22 cellular contexts compared by ENCODE assay signal in the genomic region with DNA sequence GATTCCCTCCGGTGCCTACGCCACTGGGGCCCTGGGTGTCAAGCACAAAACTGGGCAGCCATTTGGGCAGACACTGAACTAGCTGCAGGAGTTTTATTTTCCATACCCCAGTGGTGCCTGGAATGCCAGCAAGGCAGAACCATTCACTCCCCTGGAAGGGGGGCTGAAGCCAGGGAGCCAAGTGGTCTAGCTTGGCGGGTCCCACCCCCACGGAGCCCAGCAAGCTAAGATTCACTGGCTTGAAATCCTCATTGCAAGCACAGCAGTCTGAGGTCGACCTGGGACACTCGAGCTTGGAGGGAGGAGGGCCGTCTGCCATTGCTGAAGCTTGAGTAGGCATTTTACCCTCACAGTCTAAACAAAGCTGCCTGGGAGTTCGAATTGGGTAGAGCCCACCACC.
DNase-seq lines count a peak whose midpoint lies in the region; ATAC-seq, FAIRE-seq and TF ChIP-seq lines count a peak whose summit lies in the region.
"Had no signal": no experiment of that assay in that cellular context is flagged by ENCODE, and none has a peak within 500 bp of the region (broad histone marks: within the 10 kb centered on the region; RNA-seq: fewer than 3 reads in every experiment).

No MANE protein-coding gene starts in this region.

- H3K9me3 ChIP-seq in left ventricle myocardium inferior (replicated peaks): peaks cover 8% of the 10 kb centered on the region
- no peaks in the 10 kb centered on the region for H3K9me3 ChIP-seq in kidney (ENCODE audit: control insufficient read depth in 1 of 2, low read length in 2 of 2)
- H3K9me3 ChIP-seq in aorta (ENCODE audit: control insufficient read depth, low read length): no peaks in the 10 kb centered on the region
- H3K9me3 ChIP-seq: A549, BE2C had no signal

- H3K27me3 ChIP-seq in left ventricle myocardium inferior (ENCODE audit: low read depth) (no peaks in the 10 kb centered on the region), aorta (ENCODE audit: control insufficient read depth in 1 of 2, insufficient read depth in 2 of 2, low read length in 1 of 2) (no peaks in the 10 kb centered on the region)
- H3K27me3 ChIP-seq: BE2C; BLaER1 treated with 17β-estradiol and CSF1 and Interleukin-3, amounts not matched to agents 10 nM and 100 nM had no signal

- no peak overlapping the region for H3K27ac ChIP-seq in left ventricle myocardium inferior (replicated peaks)
- H3K27ac ChIP-seq in kidney (ENCODE audit: low read depth in 2 of 2, low read length in 2 of 2): no peak overlapping the region
- peak overlapping the region; percentile 75 to 78 for H3K27ac ChIP-seq in aorta (ENCODE audit: low read depth in 1 of 2, low read length in 2 of 2)
- H3K27ac ChIP-seq: A549; BLaER1 treated with 17β-estradiol and CSF1 and Interleukin-3, amounts not matched to agents 10 nM and 100 nM had no signal

- H3K36me3 ChIP-seq in left ventricle myocardium inferior (no peaks in the 10 kb centered on the region), kidney (ENCODE audit: control insufficient read depth in 1 of 2, insufficient read depth in 2 of 2, low read length in 2 of 2) (no peaks in the 10 kb centered on the region), aorta (ENCODE audit: control insufficient read depth in 1 of 2, insufficient read depth in 2 of 2, low read length in 1 of 2) (no peaks in the 10 kb centered on the region)
- H3K36me3 ChIP-seq: BE2C; BLaER1 treated with 17β-estradiol and CSF1 and Interleukin-3, amounts not matched to agents 10 nM and 100 nM had no signal

- peak; percentile 39 for DNase-seq in Right ventricle myocardium superior
- DNase-seq in left ventricle myocardium inferior: no peak
- peak; percentile 54 for DNase-seq in kidney
- DNase-seq in aorta: no peak
- DNase-seq in pons (ENCODE audit: low spot score): no peak
- DNase-seq in NCI-H1417 (lab: John Stamatoyannopoulos, UW): no peak
- DNase-seq: 8988T; ACHN; AML-193; BE2C; Calu3; CD4-positive, alpha-beta memory T cell; COR-L47; DMS53; DMS79 treated with DMSO at 0.1 percent for 48 hours; GOT3; H7; HCEC 1CT had no signal

- no peak for ATAC-seq in Right ventricle myocardium superior (ENCODE audit: poor library complexity)
- no peak for ATAC-seq in aorta (ENCODE audit: low FRiP score)
- ATAC-seq: A549 had no signal

- no peak overlapping the region for H3K4me3 ChIP-seq in left ventricle myocardium inferior
- H3K4me3 ChIP-seq in kidney (ENCODE audit: low read length in 2 of 2): no peak overlapping the region
- no peak overlapping the region for H3K4me3 ChIP-seq in aorta (ENCODE audit: low read length in 2 of 2)
- H3K4me3 ChIP-seq: A549; BLaER1 treated with 17β-estradiol and CSF1 and Interleukin-3, amounts not matched to agents 10 nM and 100 nM had no signal

- intact Hi-C loops in Right ventricle myocardium superior (cut with DNase I) (no loop called here), left ventricle myocardium inferior (cut with micrococcal nuclease) (no loop called here), kidney (cut with DNase I) (no loop called here), aorta (cut with DNase I) (loop anchor here (10.0 kb wide), 2 partner anchors 159 to 169 kb away; partner anchors contain the start of gene NT5DC1 (in 1 of the 2))

- WGBS in aorta, 2 donors: 50 to 58% methylated on average over 8 of the region's 8 CpGs

- no peak for TF ChIP-seq CTCF in left ventricle myocardium inferior (IDR thresholded peaks at IDR 0.05; ENCODE audit: borderline replicate concordance)
- no peak for TF ChIP-seq CTCF in kidney (IDR thresholded peaks at IDR 0.05; ENCODE audit: borderline replicate concordance, extremely low read depth, insufficient read depth)

- H3K9ac ChIP-seq in kidney (ENCODE audit: low read length in 2 of 2): no peak overlapping the region
- H3K9ac ChIP-seq: BLaER1 treated with 17β-estradiol and CSF1 and Interleukin-3, amounts not matched to agents 10 nM and 100 nM had no signal

- H3K4me1 ChIP-seq in left ventricle myocardium inferior (peaks cover 7% of the 10 kb centered on the region), kidney (ENCODE audit: control insufficient read depth in 1 of 2, insufficient read depth in 1 of 2, low read depth in 1 of 2, low read length in 2 of 2) (no peaks in the 10 kb centered on the region), aorta (ENCODE audit: control insufficient read depth in 1 of 2, insufficient read depth in 2 of 2, low read length in 2 of 2) (no peaks in the 10 kb centered on the region)
- H3K4me1 ChIP-seq: A549, BE2C had no signal

- no peak for FAIRE-seq in kidney (lab: Jason Lieb, UNC)
- FAIRE-seq: A549, G401.6, GM12892 had no signal

Comparison
In these comparisons a context has a peak if more than half of its experiments do, and no peak if none do; other contexts are left out.
1. DNase-seq: peak in Right ventricle myocardium superior (single experiment) and kidney (single experiment); none in left ventricle myocardium inferior (single experiment), aorta (0 of 2), pons (single experiment) and NCI-H1417 (0 of 3).
2. H3K27ac ChIP-seq: peak in aorta (2 of 2); none in left ventricle myocardium inferior (single experiment) and kidney (0 of 2).
3. intact Hi-C loops: an anchor here in aorta (10.0 kb wide); none called in Right ventricle myocardium superior, left ventricle myocardium inferior and kidney.